ENCODE assay signal across 19 cellular contexts in the genomic region with DNA sequence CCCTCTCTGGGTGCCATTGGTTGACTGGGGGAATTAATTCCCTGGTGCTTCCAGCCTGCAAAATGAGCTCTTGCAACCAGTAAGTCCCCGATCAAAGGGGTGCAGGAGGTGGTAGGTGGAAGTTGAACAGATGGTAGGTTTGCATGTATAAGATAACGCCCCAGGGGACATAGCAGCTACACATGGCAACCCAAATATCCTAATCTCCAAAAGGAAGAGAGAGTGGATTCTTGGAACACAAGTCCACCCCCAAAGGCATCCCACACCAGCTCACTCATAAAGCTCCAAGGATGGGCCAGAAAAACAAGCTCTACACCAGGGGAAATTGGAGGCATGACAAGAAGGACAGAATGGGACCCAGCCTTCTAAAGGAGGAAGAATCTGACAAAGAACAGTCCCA. TPM values are rescaled to one million over a fixed set of nuclear protein-coding genes. Genes with fewer than 3 reads are reported as not detected.
DNase-seq lines count a peak whose midpoint lies in the region; ATAC-seq, FAIRE-seq and TF ChIP-seq lines count a peak whose summit lies in the region.
"Had no signal": no experiment of that assay in that cellular context is flagged by ENCODE, and none has a peak within 500 bp of the region (broad histone marks: within the 10 kb centered on the region; RNA-seq: fewer than 3 reads in every experiment).

No MANE protein-coding gene starts in this region.

- DNase-seq in DMS 273 (lab: John Stamatoyannopoulos, UW; ENCODE audit: unreplicated experiment) (peak; percentile 86), NCI-H2171 treated with DMSO at 0.1 percent for 48 hours (lab: John Stamatoyannopoulos, UW) (peak; percentile 92), activated B cell treated with CpG ODN at 0.5 μM for 24 hours (peak; percentile 14), posterior vena cava (ENCODE audit: low spot score) (peak; percentile 35), GM23248 (no peak), GM12892 (ENCODE audit: insufficient read length) (no peak)
- no peak for DNase-seq in activated naive CD8-positive, alpha-beta T cell treated with anti-CD3 and anti-CD28 coated beads for 36 hours
- DNase-seq: DMS53, Karpas-422, MG63, NCI-H1092, NCI-H2107, NCI-H345, PC-3 had no signal

- peak overlapping the region; percentile 53 for H3K4me3 Mint-ChIP-seq in activated B cell treated with CpG ODN at 0.5 μM for 24 hours
- H3K4me3 Mint-ChIP-seq in activated naive CD8-positive, alpha-beta T cell treated with anti-CD3 and anti-CD28 coated beads for 36 hours = no peak overlapping the region

- no peaks in the 10 kb centered on the region for H3K9me3 Mint-ChIP-seq in activated B cell treated with CpG ODN at 0.5 μM for 24 hours
- no peaks in the 10 kb centered on the region for H3K9me3 Mint-ChIP-seq in activated naive CD8-positive, alpha-beta T cell treated with anti-CD3 and anti-CD28 coated beads for 36 hours

- H3K79me2 ChIP-seq in GM23248 (ENCODE audit: insufficient read depth) = no peaks in the 10 kb centered on the region

- no peaks in the 10 kb centered on the region for H3K4me1 ChIP-seq in GM23248 (ENCODE audit: insufficient read depth)
- H3K4me1 ChIP-seq: SJSA1 had no signal

- CTCF ChIA-PET in activated B cell treated with CpG ODN at 0.5 μM for 24 hours (lab: Charles Lee) = interaction anchor here (1.1 to 2.4 kb wide), 4 partner anchors 41 to 62 kb away, joined by 3 to 9 read pairs (median 4); partner anchors contain the start of genes FCER2 and TRAPPC5

- H2AFZ ChIP-seq in GM23248 = no peak overlapping the region

- no peak for TF ChIP-seq CTCF in activated B cell treated with CpG ODN at 0.5 μM for 24 hours (IDR thresholded peaks at IDR 0.05)

- in situ Hi-C loops in GM23248 (cut with MboI) = no loop called here

- no peak for TF ChIP-seq POLR2A in GM12892 (IDR thresholded peaks at IDR 0.05; ENCODE audit: low read depth, low read length)

- POLR2A ChIA-PET in activated B cell treated with CpG ODN at 0.5 μM for 24 hours (lab: Charles Lee) = interaction anchor here (0.7 to 3.3 kb wide), 10 partner anchors 9 to 98 kb away, joined by 3 to 41 read pairs (median 11); partner anchors contain the start of genes FCER2 and TRAPPC5

- H3K4me2 ChIP-seq in GM23248 (ENCODE audit: unreplicated experiment) = no peak overlapping the region

- no peak for ATAC-seq in activated B cell treated with CpG ODN at 0.5 μM for 24 hours (ENCODE audit: low read depth)
- ATAC-seq in HG03439 (IDR thresholded peaks at IDR 0.05; ENCODE audit: unreplicated experiment) = no peak
- ATAC-seq: PC-3 had no signal

- no peaks in the 10 kb centered on the region for H3K9me3 ChIP-seq in GM23248 (ENCODE audit: low read depth)
- H3K9me3 ChIP-seq: SJSA1 had no signal

- peak overlapping the region; percentile 77 for H3K27ac Mint-ChIP-seq in activated B cell treated with CpG ODN at 0.5 μM for 24 hours
- no peak overlapping the region for H3K27ac Mint-ChIP-seq in activated naive CD8-positive, alpha-beta T cell treated with anti-CD3 and anti-CD28 coated beads for 36 hours

- H3K4me1 Mint-ChIP-seq in activated B cell treated with CpG ODN at 0.5 μM for 24 hours = peaks cover 50% of the 10 kb centered on the region
- H3K4me1 Mint-ChIP-seq in activated naive CD8-positive, alpha-beta T cell treated with anti-CD3 and anti-CD28 coated beads for 36 hours = peaks cover 20% of the 10 kb centered on the region

- no peaks in the 10 kb centered on the region for H4K20me1 ChIP-seq in GM23248 (ENCODE audit: insufficient read depth)

- intact Hi-C loops in activated B cell treated with CpG ODN at 0.5 μM for 24 hours (cut with micrococcal nuclease) = loop anchor here (2.0 kb wide), 2 partner anchors 20 to 56 kb away; no protein-coding TSS in a partner anchor
- intact Hi-C loops in posterior vena cava (cut with DNase I) = no loop called here

- no peak overlapping the region for H3K9ac ChIP-seq in GM23248

- peaks cover 8% of the 10 kb centered on the region for H3K27me3 Mint-ChIP-seq in activated B cell treated with CpG ODN at 0.5 μM for 24 hours
- peaks cover 29% of the 10 kb centered on the region for H3K27me3 Mint-ChIP-seq in activated naive CD8-positive, alpha-beta T cell treated with anti-CD3 and anti-CD28 coated beads for 36 hours

- no peaks in the 10 kb centered on the region for H3K36me3 ChIP-seq in GM23248 (ENCODE audit: low read depth)
- H3K36me3 ChIP-seq: MG63, SJSA1 had no signal

- FAIRE-seq in GM12892 (lab: Jason Lieb, UNC) = no peak
- FAIRE-seq: H1 had no signal

- no peaks in the 10 kb centered on the region for H3F3A ChIP-seq in GM23248 (ENCODE audit: insufficient read depth)

- H3K27me3 ChIP-seq in GM23248 (replicated peaks; ENCODE audit: insufficient read depth) = peaks cover 45% of the 10 kb centered on the region

- WGBS in GM23248 (ENCODE audit: low coverage in 1 of 2, low lambda C conversion rate in 2 of 2, missing lambda C conversion rate in 2 of 2), 2 experiments = 3 to 6% methylated on average over 2 of the region's 2 CpGs

- no peak overlapping the region for H3K4me3 ChIP-seq in GM23248
- H3K4me3 ChIP-seq: MG63, SJSA1 had no signal

- no peaks in the 10 kb centered on the region for H3K9me2 ChIP-seq in GM23248 (ENCODE audit: insufficient read depth)

- no peaks in the 10 kb centered on the region for H3K36me3 Mint-ChIP-seq in activated B cell treated with CpG ODN at 0.5 μM for 24 hours (ENCODE audit: low read depth)
- H3K36me3 Mint-ChIP-seq in activated naive CD8-positive, alpha-beta T cell treated with anti-CD3 and anti-CD28 coated beads for 36 hours = peaks cover 3% of the 10 kb centered on the region

- H3K27ac ChIP-seq in GM23248 = no peak overlapping the region
- H3K27ac ChIP-seq: SJSA1 had no signal

RNA-seq across cellular contexts. Expression of gene CD209, which starts 4.8 kb away (rescaled TPM):
- total RNA-seq in activated B cell treated with CpG ODN at 0.5 μM for 24 hours (0.11 and 0.24 TPM in 2 replicates), posterior vena cava (10 to 100 TPM; 13.4 to 23.0 TPM)
- total RNA-seq in GM23248 (2014; rRNA removed; shearing (Covaris generic)) = not detected in 2 replicates
- not detected in 2 replicates for polyA plus RNA-seq in GM23248 (2016; fragmentation: Nextera tagmentation; extraction: Ambion mirVana)
- not detected for total RNA-seq in activated naive CD8-positive, alpha-beta T cell treated with anti-CD3 and anti-CD28 coated beads for 36 hours
- polyA plus RNA-seq in GM12892 (2012; ENCODE audit: missing spikeins) = 0.23 TPM
- total RNA-seq: A673, PC-3, SJSA1 had no signal

RNA-seq across cellular contexts. Expression of gene CLEC4G, which starts 10.7 kb away (rescaled TPM):
- total RNA-seq in activated B cell treated with CpG ODN at 0.5 μM for 24 hours = 0.55 and 0.78 TPM in 2 replicates
- 1 to 10 TPM; 2.2 to 6.6 TPM for total RNA-seq in posterior vena cava
- not detected in 2 replicates for total RNA-seq in GM23248 (2014; rRNA removed; shearing (Covaris generic))
- not detected in 2 replicates for polyA plus RNA-seq in GM23248 (2016; fragmentation: Nextera tagmentation; extraction: Ambion mirVana)
- not detected for total RNA-seq in activated naive CD8-positive, alpha-beta T cell treated with anti-CD3 and anti-CD28 coated beads for 36 hours
- 0.25 TPM for polyA plus RNA-seq in GM12892 (2012; ENCODE audit: missing spikeins)
- total RNA-seq: A673, PC-3, SJSA1 had no signal

RNA-seq across cellular contexts. Expression of gene CLEC4M, which starts 20.5 kb away (rescaled TPM):
- total RNA-seq in activated B cell treated with CpG ODN at 0.5 μM for 24 hours (1.3 and 2.0 TPM in 2 replicates), posterior vena cava (under 1 TPM in 1 of 2 donors, not detected in 1; 0.38 TPM)
- total RNA-seq in GM23248 (2014; rRNA removed; shearing (Covaris generic)) = not detected in 2 replicates
- polyA plus RNA-seq in GM23248 (2016; fragmentation: Nextera tagmentation; extraction: Ambion mirVana) = not detected in 2 replicates
- not detected for total RNA-seq in activated naive CD8-positive, alpha-beta T cell treated with anti-CD3 and anti-CD28 coated beads for 36 hours
- 0.25 TPM for polyA plus RNA-seq in GM12892 (2012; ENCODE audit: missing spikeins)
- total RNA-seq: A673, H1, PC-3, SJSA1 had no signal
- polyA plus RNA-seq: CD14-positive monocyte, H1 had no signal

RNA-seq across cellular contexts. Expression of gene FCER2, which starts 40.6 kb away (rescaled TPM):
- total RNA-seq in activated B cell treated with CpG ODN at 0.5 μM for 24 hours (191 and 193 TPM in 2 replicates), posterior vena cava (under 1 TPM; 0.23 to 0.71 TPM)
- total RNA-seq in GM23248 (2014; rRNA removed; shearing (Covaris generic)) = not detected in 2 replicates
- 0.33 TPM in 1 of 2 replicates, not detected in the other for polyA plus RNA-seq in GM23248 (2016; fragmentation: Nextera tagmentation; extraction: Ambion mirVana)
- total RNA-seq in activated naive CD8-positive, alpha-beta T cell treated with anti-CD3 and anti-CD28 coated beads for 36 hours = 1 to 10 TPM; 1.5 to 1.7 TPM
- polyA plus RNA-seq in GM12892 (2012; ENCODE audit: missing spikeins) = 274 TPM
- total RNA-seq: A673, H1, PC-3, SJSA1 had no signal

Comparison
In these comparisons a context has a peak if more than half of its experiments do, and no peak if none do; other contexts are left out.
1. DNase-seq: peak in DMS 273 (single experiment), NCI-H2171 treated with DMSO at 0.1 percent for 48 hours (single experiment), activated B cell treated with CpG ODN at 0.5 μM for 24 hours (single experiment) and posterior vena cava (single experiment); none in GM23248 (single experiment), activated naive CD8-positive, alpha-beta T cell treated with anti-CD3 and anti-CD28 coated beads for 36 hours (single experiment) and GM12892 (single experiment).
2. RNA of gene CD209, which starts 4.8 kb away (total RNA-seq): 13.4 to 23.0 TPM in posterior vena cava; 0.11 to 0.24 TPM in activated B cell treated with CpG ODN at 0.5 μM for 24 hours, not detected in GM23248 and not detected in activated naive CD8-positive, alpha-beta T cell treated with anti-CD3 and anti-CD28 coated beads for 36 hours; every median in the first group is over 10 times any median in the second.